In the genomic region with DNA sequence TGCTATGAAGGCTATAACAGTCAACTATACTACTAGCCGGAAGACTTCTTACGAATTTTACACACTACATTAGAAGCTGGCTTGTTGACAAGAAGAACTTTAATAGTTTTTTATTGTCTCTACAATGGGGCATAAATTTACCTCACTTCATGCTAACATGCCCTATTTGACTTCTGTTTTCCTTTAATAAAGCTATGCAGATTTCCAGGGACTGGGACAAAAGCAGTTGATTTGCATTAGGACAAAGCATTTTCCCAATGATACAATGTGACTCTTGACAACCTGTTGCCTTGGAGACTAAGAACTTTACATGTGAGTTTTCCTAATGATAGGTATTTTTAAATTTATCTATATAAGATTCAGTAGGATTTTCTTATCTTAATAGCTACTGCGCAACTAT, we compare ENCODE assay signal across 11 cellular contexts.
DNase-seq lines count a peak whose midpoint lies in the region; FAIRE-seq and TF ChIP-seq lines count a peak whose summit lies in the region.
"Had no signal": no experiment of that assay in that cellular context is flagged by ENCODE, and none has a peak within 500 bp of the region (broad histone marks: within the 10 kb centered on the region; RNA-seq: fewer than 3 reads in every experiment).

No MANE protein-coding gene starts in this region.

- no peaks in the 10 kb centered on the region for H3K9me3 Mint-ChIP-seq in nephron
- H3K9me3 Mint-ChIP-seq: CD8-positive, alpha-beta T cell had no signal

- H2AK5ac ChIP-seq in H1 (ENCODE audit: low read depth, low read length): no peak overlapping the region

- no peak overlapping the region for H3K4ac ChIP-seq in H1 (replicated peaks; ENCODE audit: insufficient read length, low read depth, low read length)

- H4K91ac ChIP-seq in H1 (replicated peaks; ENCODE audit: insufficient read length, low read length): no peak overlapping the region

- no peaks in the 10 kb centered on the region for H3K23me2 ChIP-seq in H1 (ENCODE audit: low read depth, low read length)

- H3K18ac ChIP-seq in H1 (ENCODE audit: extremely low read depth, low read length): no peak overlapping the region; the same call in 1 of the 2 replicates

- H3K9me3 ChIP-seq in HUES48 (ENCODE audit: control insufficient read depth, insufficient read depth, low read length) (no peaks in the 10 kb centered on the region), H1 (ENCODE audit: insufficient read depth in 2 of 2, low read depth in 1 of 2, low read length in 1 of 2) (no peaks in the 10 kb centered on the region), breast epithelium (no peaks in the 10 kb centered on the region), ovary (no peaks in the 10 kb centered on the region)

- H3K4me2 ChIP-seq in H1 (ENCODE audit: insufficient read depth in 1 of 2, low read depth in 2 of 2, low read length in 2 of 2): peak overlapping the region; percentile 57 to 60

- no peak for FAIRE-seq in H1 (lab: Jason Lieb, UNC)

- no peak overlapping the region for H3K14ac ChIP-seq in H1 (ENCODE audit: insufficient read length)

- H3K4me1 Mint-ChIP-seq in nephron: peaks cover 17% of the 10 kb centered on the region
- H3K4me1 Mint-ChIP-seq: B cell had no signal

- no peak overlapping the region for H2BK15ac ChIP-seq in H1 (ENCODE audit: low read length)

- WGBS in H1 (ENCODE audit: extremely low coverage in 1 of 2, insufficient coverage in 1 of 2, insufficient read length in 1 of 2, insufficient replicate concordance in 2 of 2, low coverage in 1 of 2, low lambda C conversion rate in 2 of 2, missing lambda C conversion rate in 1 of 2), 2 experiments: 8% methylated on average over 3 of the region's 3 CpGs; no CpG with 5 or more reads in 1 of the 2 experiments
- WGBS in ovary, 3 donors: 95 to 99% (median 95%) methylated on average over 3 of the region's 3 CpGs

- peaks cover 59% of the 10 kb centered on the region for H3K4me1 ChIP-seq in HUES48 (ENCODE audit: control insufficient read depth, insufficient read depth, low read length)
- peaks cover 2 to 18% (median 9%) of the 10 kb centered on the region in 4 experiments; a peak in 6 of 7 replicates for H3K4me1 ChIP-seq in H1 (replicated peaks in 1 of 4; ENCODE audit: control insufficient read depth in 3 of 4, insufficient read depth in 4 of 4, low read length in 3 of 4)
- H3K4me1 ChIP-seq in breast epithelium: no peaks in the 10 kb centered on the region
- no peaks in the 10 kb centered on the region for H3K4me1 ChIP-seq in ovary (ENCODE audit: insufficient read depth)

- CTCF ChIA-PET in H1 (lab: Charles Lee; ENCODE audit: partially characterized antibody): interaction anchor here (0.6 to 0.8 kb wide), 3 partner anchors 16 to 348 kb away, joined by 3 to 4 read pairs (median 3); no protein-coding TSS in a partner anchor

- DNase-seq in NCI-H526 treated with DMSO at 0.1 percent for 48 hours (lab: John Stamatoyannopoulos, UW) (peak; percentile 18), H1 (ENCODE audit: low read depth in 1 of 2, low spot score in 2 of 2) (no peak), dedifferentiated amniotic fluid mesenchymal stem cell (ENCODE audit: extremely low spot score) (no peak), breast epithelium (ENCODE audit: low spot score in 2 of 2) (no peak), ovary (no peak)
- DNase-seq in stimulated activated naive CD4-positive, alpha-beta T cell (lab: John Stamatoyannopoulos, UW): no peak
- DNase-seq: CD8-positive, alpha-beta T cell; NCI-H1436 treated with DMSO at 0.1 percent for 48 hours had no signal

- no peak overlapping the region for H3K23ac ChIP-seq in H1 (ENCODE audit: insufficient read length)

- H2BK20ac ChIP-seq in H1 (ENCODE audit: low read length): no peak overlapping the region; the same call in 1 of the 2 replicates

- peak overlapping the region; percentile 85; the same call in 1 of the 2 replicates for H2BK5ac ChIP-seq in H1 (ENCODE audit: low read depth, low read length)

- no peak overlapping the region for H2BK12ac ChIP-seq in H1 (ENCODE audit: low read depth, low read length)

- H3K36me3 ChIP-seq in HUES48 (ENCODE audit: control insufficient read depth, insufficient read depth, low read length) (no peaks in the 10 kb centered on the region), H1 (ENCODE audit: control insufficient read depth in 2 of 4, insufficient read depth in 4 of 4, low read length in 3 of 4) (no peaks in the 10 kb centered on the region), breast epithelium (no peaks in the 10 kb centered on the region), ovary (no peaks in the 10 kb centered on the region)

- no peak overlapping the region for H3K56ac ChIP-seq in H1 (replicated peaks; ENCODE audit: insufficient read length, low read depth, low read length)

- H4K5ac ChIP-seq in H1 (ENCODE audit: insufficient read length, low read depth, low read length): peak overlapping the region; percentile 72

- H3K27ac ChIP-seq in HUES48 (ENCODE audit: low read depth, low read length) (peak overlapping the region; percentile 99), H1 (ENCODE audit: low read depth, low read length) (peak overlapping the region; percentile 77), breast epithelium (no peak overlapping the region), ovary (no peak overlapping the region)

- no peaks in the 10 kb centered on the region for H3K36me3 Mint-ChIP-seq in nephron (ENCODE audit: low read depth)
- H3K36me3 Mint-ChIP-seq: CD8-positive, alpha-beta T cell had no signal

- no peak overlapping the region for H2AFZ ChIP-seq in H1 (ENCODE audit: low read length)

- peak in 1 of 2 experiments; percentile 32; a peak in 1 of 3 replicates for TF ChIP-seq EP300 in H1 (IDR thresholded peaks at IDR 0.05; ENCODE audit: borderline replicate concordance in 1 of 2, low read depth in 2 of 2, low read length in 2 of 2)
- TF ChIP-seq EP300 in ovary (IDR thresholded peaks at IDR 0.05): no peak

- no peaks in the 10 kb centered on the region for H4K20me1 ChIP-seq in H1 (replicated peaks in 1 of 2; ENCODE audit: control insufficient read depth in 1 of 2, insufficient read depth in 2 of 2, low read length in 2 of 2)

- H4K8ac ChIP-seq in H1 (ENCODE audit: extremely low read depth, insufficient read depth, low read length): no peak overlapping the region

- no peaks in the 10 kb centered on the region for H3K79me2 ChIP-seq in H1 (ENCODE audit: control insufficient read depth in 1 of 2, insufficient read depth in 2 of 2, low read length in 2 of 2)

- no peaks in the 10 kb centered on the region for H3K27me3 Mint-ChIP-seq in nephron (ENCODE audit: low read depth)
- H3K27me3 Mint-ChIP-seq: B cell had no signal

- H3K4me3 ChIP-seq in HUES48 (ENCODE audit: low read depth, low read length) (peak overlapping the region; percentile 48), H1 (ENCODE audit: extremely low read depth in 1 of 4, insufficient read depth in 2 of 4, low read depth in 3 of 4, low read length in 4 of 4) (peak overlapping the region in 1 of 4 experiments; percentile 48; a peak in 2 of 8 replicates), breast epithelium (no peak overlapping the region), ovary (no peak overlapping the region)

- TF ChIP-seq CTCF in H1 (IDR thresholded peaks at IDR 0.05; ENCODE audit: control extremely low read depth in 1 of 3, insufficient read depth in 1 of 3, low read depth in 1 of 3, low read length in 3 of 3) (no peak), nephron (IDR thresholded peaks at IDR 0.05; ENCODE audit: unreplicated experiment in 3 of 3) (no peak), breast epithelium (IDR thresholded peaks at IDR 0.05) (no peak), ovary (IDR thresholded peaks at IDR 0.05) (no peak)

- H3K27me3 ChIP-seq in HUES48 (ENCODE audit: control insufficient read depth, insufficient read depth, low read length): no peaks in the 10 kb centered on the region
- H3K27me3 ChIP-seq in H1 (replicated peaks in 1 of 4; ENCODE audit: control insufficient read depth in 3 of 4, extremely low read depth in 1 of 4, insufficient read depth in 3 of 4, low read length in 3 of 4): no peaks in the 10 kb centered on the region
- no peaks in the 10 kb centered on the region for H3K27me3 ChIP-seq in breast epithelium
- no peaks in the 10 kb centered on the region for H3K27me3 ChIP-seq in ovary

- intact Hi-C loops in breast epithelium (cut with DNase I; ENCODE audit: low total_unique reads) (no loop called here), ovary (cut with DNase I) (no loop called here)

- peak overlapping the region; percentile 49; the same call in 1 of the 2 replicates for H3K9ac ChIP-seq in HUES48 (ENCODE audit: low read depth, low read length)
- peak overlapping the region in 2 of 4 experiments; percentile 31 to 44; a peak in 2 of 7 replicates for H3K9ac ChIP-seq in H1 (replicated peaks in 1 of 4; ENCODE audit: extremely low read depth in 1 of 4, low read depth in 3 of 4, low read length in 3 of 4)

- H3K79me1 ChIP-seq in H1 (ENCODE audit: low read depth, low read length): no peaks in the 10 kb centered on the region

- TF ChIP-seq POLR2A in H1 (IDR thresholded peaks at IDR 0.05; ENCODE audit: control extremely low read depth in 1 of 2, low read depth in 2 of 2, low read length in 2 of 2) (no peak; a peak in 2 of 3 replicates), breast epithelium (IDR thresholded peaks at IDR 0.05) (no peak), ovary (IDR thresholded peaks at IDR 0.05) (no peak)

- peak overlapping the region; percentile 99 for H2BK120ac ChIP-seq in H1 (replicated peaks; ENCODE audit: low read depth, low read length)

- no peak for TF ChIP-seq RAD21 in H1 (IDR thresholded peaks at IDR 0.05 in 1 of 2, conservative IDR thresholded peaks at IDR 0.05 in 1 of 2; ENCODE audit: low read depth in 2 of 2, low read length in 2 of 2)

- POLR2A ChIA-PET in H1 (lab: Charles Lee; ENCODE audit: partially characterized antibody): interaction anchor here (0.6 to 2.3 kb wide), 5 partner anchors 13 to 308 kb away, joined by 3 to 18 read pairs (median 3); no protein-coding TSS in a partner anchor

- H3K27ac Mint-ChIP-seq in nephron: peak overlapping the region in 2 of 3 experiments; percentile 9 to 21
- H3K27ac Mint-ChIP-seq: B cell; CD8-positive, alpha-beta T cell had no signal

- no peak overlapping the region for H3K4me3 Mint-ChIP-seq in nephron
- H3K4me3 Mint-ChIP-seq: B cell; CD8-positive, alpha-beta T cell had no signal

TF ChIP-seq in H1, 55 proteins besides CTCF, POLR2A, EP300 and RAD21 (continues in another document):
- no peak for TF ChIP-seq TBP (IDR thresholded peaks at IDR 0.05; ENCODE audit: low read depth, low read length)

Comparison
In these comparisons a context has a peak if more than half of its experiments do, and no peak if none do; other contexts are left out.
1. H3K27ac ChIP-seq: peak in HUES48 (single experiment) and H1 (single experiment); none in breast epithelium (0 of 2) and ovary (0 of 2).